In genomic region chr9:7570107-7570720, GRCh38 we compare ENCODE assay signal across 8 cellular contexts.
A peak's percentile ranks its signal among the peaks of the same experiment; 100 is the strongest.
DNase-seq lines count a peak whose midpoint lies in the region; ATAC-seq and TF ChIP-seq lines count a peak whose summit lies in the region.

No MANE protein-coding gene starts in this region.

- H3K27me3 ChIP-seq in SU-DHL-6 (ENCODE audit: low read length), result no peaks in the 10 kb centered on the region
- peaks cover 14% of the 10 kb centered on the region for H3K27me3 ChIP-seq in adipocyte (replicated peaks; ENCODE audit: control insufficient read depth, insufficient read depth, low read length)

- H3K36me3 ChIP-seq in SU-DHL-6 (ENCODE audit: low read length) (no peaks in the 10 kb centered on the region), adipocyte (ENCODE audit: control insufficient read depth, insufficient read depth, low read length, severe bottlenecking) (no peaks in the 10 kb centered on the region)

- DNase-seq in LHCN-M2 (ENCODE audit: low read depth) (peak; percentile 13), adipocyte (ENCODE audit: low read depth) (peak; percentile 3), inferior parietal cortex (ENCODE audit: extremely low spot score) (peak; percentile 69), GOT3 (lab: John Stamatoyannopoulos, UW) (no peak)
- DNase-seq in stimulated activated CD4-positive, alpha-beta T cell treated with anti-CD3 and anti-CD28 coated beads, Interleukin-1b, Interleukin-23, amount 100 ng/mL, for 4 hours (ENCODE audit: low read depth in 2 of 2), result peak; percentile 30 to 60

- H3K9me2 ChIP-seq in SU-DHL-6 (replicated peaks; ENCODE audit: insufficient read depth, low read length), result no peaks in the 10 kb centered on the region

- H3K9ac ChIP-seq in SU-DHL-6 (ENCODE audit: low read length), result no peak overlapping the region
- H3K9ac ChIP-seq in adipocyte (ENCODE audit: low read length), result no peak overlapping the region

- H3K9me3 ChIP-seq in SU-DHL-6 (ENCODE audit: insufficient read depth, low read length) (no peaks in the 10 kb centered on the region), adipocyte (ENCODE audit: control insufficient read depth, low read length) (no peaks in the 10 kb centered on the region)

- peak; percentile 16 for TF ChIP-seq CTCF in GM12801 (IDR thresholded peaks at IDR 0.05; ENCODE audit: extremely low read depth, insufficient read length)
- peak; percentile 96 for TF ChIP-seq CTCF in SU-DHL-6 (IDR thresholded peaks at IDR 0.05; ENCODE audit: insufficient read depth, low read length, poor library complexity, severe bottlenecking)

- H2AFZ ChIP-seq in SU-DHL-6 (ENCODE audit: low read depth, low read length, severe bottlenecking), result no peak overlapping the region

- no peak overlapping the region for H3K4me2 ChIP-seq in SU-DHL-6 (ENCODE audit: low read depth, low read length, poor library complexity, severe bottlenecking)

- H3F3A ChIP-seq in SU-DHL-6 (ENCODE audit: insufficient read depth), result no peaks in the 10 kb centered on the region

- H3K4me1 ChIP-seq in adipocyte (ENCODE audit: control insufficient read depth, insufficient read depth, low read length), result no peaks in the 10 kb centered on the region

- no peaks in the 10 kb centered on the region for H4K20me1 ChIP-seq in SU-DHL-6 (ENCODE audit: low read depth, low read length)

- H3K79me2 ChIP-seq in SU-DHL-6 (ENCODE audit: insufficient read depth, low read length), result no peaks in the 10 kb centered on the region

- no peak overlapping the region for H3K4me3 ChIP-seq in SU-DHL-6 (ENCODE audit: insufficient read depth, low read length, poor library complexity, severe bottlenecking)
- H3K4me3 ChIP-seq in adipocyte (ENCODE audit: low read length), result no peak overlapping the region

- ATAC-seq in GM21786 (IDR thresholded peaks at IDR 0.05; ENCODE audit: unreplicated experiment), result peak; percentile 89

- H3K27ac ChIP-seq in SU-DHL-6 (ENCODE audit: low read depth, low read length), result no peak overlapping the region
